ENCODE assay signal across 10 cellular contexts in the genomic region with DNA sequence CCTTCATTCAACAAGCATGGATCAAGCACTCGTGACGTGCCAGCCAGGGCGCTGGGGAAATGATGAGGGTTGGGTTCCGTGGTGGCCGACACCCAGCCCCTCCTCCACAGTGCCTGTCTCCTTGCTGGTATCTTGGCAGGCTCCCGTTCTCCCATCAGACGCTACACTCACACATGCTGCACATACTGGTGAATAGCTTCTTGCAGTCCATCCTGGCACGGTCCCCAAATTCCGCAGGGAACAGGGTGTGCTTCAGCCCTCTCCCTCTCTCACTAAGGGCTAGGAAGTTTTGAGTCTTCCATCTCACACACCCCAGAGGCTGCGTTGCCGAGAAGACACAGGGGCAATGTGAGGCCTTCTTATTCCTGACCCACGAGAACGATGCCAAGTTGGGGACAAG. TPM values are rescaled to one million over a fixed set of nuclear protein-coding genes. Genes with fewer than 3 reads are reported as not detected.
DNase-seq lines count a peak whose midpoint lies in the region; ATAC-seq and TF ChIP-seq lines count a peak whose summit lies in the region.
"Had no signal": no experiment of that assay in that cellular context is flagged by ENCODE, and none has a peak within 500 bp of the region (broad histone marks: within the 10 kb centered on the region; RNA-seq: fewer than 3 reads in every experiment).

No MANE protein-coding gene starts in this region.

- no peaks in the 10 kb centered on the region for H3K27me3 ChIP-seq in adrenal gland

- TF ChIP-seq POLR2A in adrenal gland (IDR thresholded peaks at IDR 0.05) = no peak

- H3K36me3 ChIP-seq in adrenal gland (replicated peaks in 1 of 2) = no peaks in the 10 kb centered on the region

- DNase-seq in AG09309 (ENCODE audit: low read depth) = peak; percentile 44
- peak; percentile 54 to 94 (median 84) for DNase-seq in adrenal gland
- peak; percentile 80 for DNase-seq in fibroblast of the conjunctiva (ENCODE audit: low read depth)
- DNase-seq in omental fat pad (ENCODE audit: low spot score) = no peak
- DNase-seq in NCI-H69 (lab: John Stamatoyannopoulos, UW) = no peak
- no peak for DNase-seq in NCI-H524 (lab: John Stamatoyannopoulos, UW)
- no peak for DNase-seq in NCI-H2196 treated with DMSO at 0.1 percent for 48 hours (lab: John Stamatoyannopoulos, UW; ENCODE audit: unreplicated experiment)
- no peak for DNase-seq in OCI-M2 (lab: John Stamatoyannopoulos, UW; ENCODE audit: unreplicated experiment)
- DNase-seq: activated CD4-positive, alpha-beta T cell treated with anti-CD3 and anti-CD28 coated beads, Interleukin-2, amount 50 U/mL, for 1 hour; CD4-positive, alpha-beta memory T cell had no signal

- intact Hi-C loops in adrenal gland (cut with DNase I) = no loop called here

- no peaks in the 10 kb centered on the region for H3K9me3 ChIP-seq in adrenal gland (replicated peaks in 1 of 3)

- H3K27ac ChIP-seq in adrenal gland = peak overlapping the region in 4 of 5 donors; percentile 20 to 84 (median 51)

- peak; percentile 69 for ATAC-seq in omental fat pad (ENCODE audit: low FRiP score)

- H3K4me3 ChIP-seq in AG09309 (ENCODE audit: control insufficient read depth, low read depth, low read length) = no peak overlapping the region
- no peak overlapping the region for H3K4me3 ChIP-seq in adrenal gland

- TF ChIP-seq CTCF in AG09309 (IDR thresholded peaks at IDR 0.05; ENCODE audit: control insufficient read depth, insufficient read depth, low read depth, low read length, missing control alignments) = no peak
- no peak for TF ChIP-seq CTCF in adrenal gland (IDR thresholded peaks at IDR 0.05)
- no peak for TF ChIP-seq CTCF in omental fat pad (IDR thresholded peaks at IDR 0.05)

- WGBS in adrenal gland, 4 donors = 61 to 74% (median 69%) methylated on average over 13 of the region's 13 CpGs

- H3K4me1 ChIP-seq in adrenal gland (replicated peaks in 1 of 2) = peaks cover 4 to 23% of the 10 kb centered on the region in 2 donors

RNA-seq across cellular contexts. Expression of a gene that starts 10.1 kb away (rescaled TPM):
- total RNA-seq in adrenal gland (10 to 100 TPM; 28.1 to 89.9 (median 74.6) TPM), omental fat pad (10 to 100 TPM; 22.8 to 33.8 (median 28.1) TPM)
- 10 to 100 TPM; 29.1 to 37.4 (median 35.3) TPM for polyA plus RNA-seq in adrenal gland

Comparison
In these comparisons a context has a peak if more than half of its experiments do, and no peak if none do; other contexts are left out.
1. DNase-seq: peak in AG09309 (single experiment), adrenal gland (7 of 7) and fibroblast of the conjunctiva (single experiment); none in omental fat pad (single experiment), NCI-H69 (single experiment), NCI-H524 (0 of 2), NCI-H2196 treated with DMSO at 0.1 percent for 48 hours (single experiment) and OCI-M2 (single experiment).